1 cellular context compared by ENCODE assay signal in the genomic region with DNA sequence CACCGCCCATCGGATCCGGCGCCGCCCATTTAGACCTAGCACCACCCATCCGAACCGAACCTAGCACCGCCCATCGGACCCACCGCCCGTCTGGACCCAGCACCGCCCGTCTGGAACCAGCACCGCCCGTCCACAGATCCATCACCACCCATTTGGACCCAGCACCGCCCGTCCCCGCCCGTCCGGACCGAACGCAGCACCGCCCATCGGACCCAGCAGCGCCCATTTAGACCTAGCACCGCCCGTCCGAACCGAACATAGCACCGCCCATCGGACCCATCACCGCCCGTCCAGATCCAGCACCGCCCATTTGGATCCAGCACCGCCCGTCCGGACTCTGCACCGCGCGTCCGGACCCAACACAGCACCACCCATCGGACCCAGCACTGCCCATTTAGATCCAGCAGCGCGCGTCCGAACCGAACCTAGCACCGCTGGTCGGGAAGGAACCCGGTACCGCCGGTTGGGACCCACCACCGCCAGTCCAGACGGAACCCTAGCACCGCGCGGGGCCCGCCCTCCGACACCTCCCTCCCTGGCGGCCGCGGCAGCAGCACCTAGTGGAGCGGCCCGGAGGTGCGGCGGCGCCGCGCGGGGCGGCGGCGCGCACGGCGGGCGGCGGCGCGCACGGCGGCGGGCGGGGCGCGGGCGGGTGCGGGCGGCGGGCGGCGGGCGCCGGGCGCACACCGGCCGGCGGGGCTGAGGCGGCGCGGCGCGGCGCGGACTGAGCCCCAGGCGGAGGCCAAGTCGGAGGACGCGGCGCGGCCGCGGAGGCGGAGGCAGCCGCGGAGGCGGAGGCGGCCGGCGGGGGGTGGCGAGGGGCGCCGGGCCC.
TF ChIP-seq lines count a peak whose summit lies in the region.

A gene with protein sequence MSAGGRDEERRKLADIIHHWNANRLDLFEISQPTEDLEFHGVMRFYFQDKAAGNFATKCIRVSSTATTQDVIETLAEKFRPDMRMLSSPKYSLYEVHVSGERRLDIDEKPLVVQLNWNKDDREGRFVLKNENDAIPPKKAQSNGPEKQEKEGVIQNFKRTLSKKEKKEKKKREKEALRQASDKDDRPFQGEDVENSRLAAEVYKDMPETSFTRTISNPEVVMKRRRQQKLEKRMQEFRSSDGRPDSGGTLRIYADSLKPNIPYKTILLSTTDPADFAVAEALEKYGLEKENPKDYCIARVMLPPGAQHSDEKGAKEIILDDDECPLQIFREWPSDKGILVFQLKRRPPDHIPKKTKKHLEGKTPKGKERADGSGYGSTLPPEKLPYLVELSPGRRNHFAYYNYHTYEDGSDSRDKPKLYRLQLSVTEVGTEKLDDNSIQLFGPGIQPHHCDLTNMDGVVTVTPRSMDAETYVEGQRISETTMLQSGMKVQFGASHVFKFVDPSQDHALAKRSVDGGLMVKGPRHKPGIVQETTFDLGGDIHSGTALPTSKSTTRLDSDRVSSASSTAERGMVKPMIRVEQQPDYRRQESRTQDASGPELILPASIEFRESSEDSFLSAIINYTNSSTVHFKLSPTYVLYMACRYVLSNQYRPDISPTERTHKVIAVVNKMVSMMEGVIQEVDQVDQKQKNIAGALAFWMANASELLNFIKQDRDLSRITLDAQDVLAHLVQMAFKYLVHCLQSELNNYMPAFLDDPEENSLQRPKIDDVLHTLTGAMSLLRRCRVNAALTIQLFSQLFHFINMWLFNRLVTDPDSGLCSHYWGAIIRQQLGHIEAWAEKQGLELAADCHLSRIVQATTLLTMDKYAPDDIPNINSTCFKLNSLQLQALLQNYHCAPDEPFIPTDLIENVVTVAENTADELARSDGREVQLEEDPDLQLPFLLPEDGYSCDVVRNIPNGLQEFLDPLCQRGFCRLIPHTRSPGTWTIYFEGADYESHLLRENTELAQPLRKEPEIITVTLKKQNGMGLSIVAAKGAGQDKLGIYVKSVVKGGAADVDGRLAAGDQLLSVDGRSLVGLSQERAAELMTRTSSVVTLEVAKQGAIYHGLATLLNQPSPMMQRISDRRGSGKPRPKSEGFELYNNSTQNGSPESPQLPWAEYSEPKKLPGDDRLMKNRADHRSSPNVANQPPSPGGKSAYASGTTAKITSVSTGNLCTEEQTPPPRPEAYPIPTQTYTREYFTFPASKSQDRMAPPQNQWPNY (N-terminal part only) (plus strand): TSS at position 682 of the 832 bp plus-strand sequence. CDS start 222 bp downstream, outside the sequence.

TF ChIP-seq in HepG2, 621 proteins besides CTCF, POLR2A, EP300 and RAD21 (continued from another document and continues in another):
- TF ChIP-seq, protein P1, sequence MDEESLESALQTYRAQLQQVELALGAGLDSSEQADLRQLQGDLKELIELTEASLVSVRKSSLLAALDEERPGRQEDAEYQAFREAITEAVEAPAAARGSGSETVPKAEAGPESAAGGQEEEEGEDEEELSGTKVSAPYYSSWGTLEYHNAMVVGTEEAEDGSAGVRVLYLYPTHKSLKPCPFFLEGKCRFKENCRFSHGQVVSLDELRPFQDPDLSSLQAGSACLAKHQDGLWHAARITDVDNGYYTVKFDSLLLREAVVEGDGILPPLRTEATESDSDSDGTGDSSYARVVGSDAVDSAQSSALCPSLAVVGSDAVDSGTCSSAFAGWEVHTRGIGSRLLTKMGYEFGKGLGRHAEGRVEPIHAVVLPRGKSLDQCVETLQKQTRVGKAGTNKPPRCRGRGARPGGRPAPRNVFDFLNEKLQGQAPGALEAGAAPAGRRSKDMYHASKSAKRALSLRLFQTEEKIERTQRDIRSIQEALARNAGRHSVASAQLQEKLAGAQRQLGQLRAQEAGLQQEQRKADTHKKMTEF (CRISPR knock-in tag; IDR thresholded peaks at IDR 0.05) = peak; percentile 50; the same call in 1 of the 2 replicates
- TF ChIP-seq HNRNPH1 (optimal IDR thresholded peaks at IDR 0.05; ENCODE audit: low read depth, low read length) (peak; percentile 37), ZNF3 (CRISPR knock-in tag; IDR thresholded peaks at IDR 0.05) (no peak), AGO2 (optimal IDR thresholded peaks at IDR 0.05; ENCODE audit: low read depth, low read length) (peak; percentile 96), MTA1 (CRISPR knock-in tag; IDR thresholded peaks at IDR 0.05; ENCODE audit: borderline replicate concordance) (no peak), ZNF441 (CRISPR knock-in tag; IDR thresholded peaks at IDR 0.05; ENCODE audit: borderline replicate concordance) (peak; percentile 42; the same call in 1 of the 2 replicates), ZNF44 (CRISPR knock-in tag; IDR thresholded peaks at IDR 0.05) (peak; percentile 96; the same call in 1 of the 2 replicates), HOXA7 (CRISPR knock-in tag; IDR thresholded peaks at IDR 0.05) (no peak), HMG20B (CRISPR knock-in tag; conservative IDR thresholded peaks at IDR 0.05) (no peak), REPIN1 (CRISPR knock-in tag; IDR thresholded peaks at IDR 0.05; ENCODE audit: borderline replicate concordance, low read depth) (peak; percentile 61; the same call in 1 of the 2 replicates), HDAC1 (CRISPR knock-in tag; IDR thresholded peaks at IDR 0.05) (peak; percentile 82), MXI1 (IDR thresholded peaks at IDR 0.05; ENCODE audit: borderline replicate concordance, low read depth, low read length) (0 out of 3 replicates have a peak, but pooled peaks have one; percentile 42), BCL6 (CRISPR knock-in tag; IDR thresholded peaks at IDR 0.05) (peak; percentile 45), ZFAT (CRISPR knock-in tag; conservative IDR thresholded peaks at IDR 0.05) (no peak), KAT7 (CRISPR knock-in tag; IDR thresholded peaks at IDR 0.05; ENCODE audit: borderline replicate concordance) (peak; percentile 76), KDM3A (CRISPR knock-in tag; IDR thresholded peaks at IDR 0.05; ENCODE audit: low read depth) (no peak), CHD2 (IDR thresholded peaks at IDR 0.05; ENCODE audit: low read depth, low read length) (0 out of 2 replicates have a peak, but pooled peaks have one; percentile 32), KDM4B (CRISPR knock-in tag; IDR thresholded peaks at IDR 0.05) (peak; percentile 41; the same call in 1 of the 2 replicates), ETV6 (CRISPR knock-in tag; conservative IDR thresholded peaks at IDR 0.05) (0 out of 2 replicates have a peak, but pooled peaks have one; percentile 30), BORCS8-MEF2B (CRISPR knock-in tag; IDR thresholded peaks at IDR 0.05) (0 out of 2 replicates have a peak, but pooled peaks have one; percentile 41), SMAD1 (CRISPR knock-in tag; IDR thresholded peaks at IDR 0.05; ENCODE audit: borderline replicate concordance, low read depth) (no peak), ZNF775 (CRISPR knock-in tag; IDR thresholded peaks at IDR 0.05; ENCODE audit: borderline replicate concordance) (peak; percentile 37; the same call in 1 of the 2 replicates), ZBTB7B (CRISPR knock-in tag; IDR thresholded peaks at IDR 0.05) (peak; percentile 24; the same call in 1 of the 2 replicates), ZNF670 (CRISPR knock-in tag; IDR thresholded peaks at IDR 0.05; ENCODE audit: borderline replicate concordance) (peak; percentile 86), CEBPG (CRISPR knock-in tag; IDR thresholded peaks at IDR 0.05) (0 out of 2 replicates have a peak, but pooled peaks have one; percentile 31), ZNF776 (CRISPR knock-in tag; IDR thresholded peaks at IDR 0.05) (peak; percentile 88; the same call in 1 of the 2 replicates), MAZ (IDR thresholded peaks at IDR 0.05; ENCODE audit: borderline replicate concordance, low read depth, low read length) (no peak; the same call in 1 of the 2 replicates), MAZ (CRISPR knock-in tag; IDR thresholded peaks at IDR 0.05; ENCODE audit: low read depth) (peak; percentile 20; the same call in 1 of the 2 replicates), FOXK1 (CRISPR knock-in tag; IDR thresholded peaks at IDR 0.05; ENCODE audit: borderline replicate concordance, low read depth) (peak; percentile 50; the same call in 1 of the 2 replicates), ZBTB3 (CRISPR knock-in tag; IDR thresholded peaks at IDR 0.05; ENCODE audit: borderline replicate concordance, low read depth) (0 out of 2 replicates have a peak, but pooled peaks have one; percentile 28), ZNF235 (CRISPR knock-in tag; IDR thresholded peaks at IDR 0.05; ENCODE audit: borderline replicate concordance) (0 out of 2 replicates have a peak, but pooled peaks have one; percentile 77), ZIK1 (CRISPR knock-in tag; IDR thresholded peaks at IDR 0.05; ENCODE audit: borderline replicate concordance, low read depth) (0 out of 2 replicates have a peak, but pooled peaks have one; percentile 50), ZNF749 (CRISPR knock-in tag; IDR thresholded peaks at IDR 0.05; ENCODE audit: borderline replicate concordance) (no peak), ZSCAN29 (CRISPR knock-in tag; conservative IDR thresholded peaks at IDR 0.05) (peak; percentile 38; the same call in 1 of the 2 replicates), ZNF615 (CRISPR knock-in tag; IDR thresholded peaks at IDR 0.05; ENCODE audit: borderline replicate concordance) (no peak), GATA4 (IDR thresholded peaks at IDR 0.05; ENCODE audit: borderline replicate concordance, low read depth) (no peak), RBFOX2 (IDR thresholded peaks at IDR 0.05; ENCODE audit: low read depth, low read length) (peak; percentile 91)
- TF ChIP-seq, protein P2, sequence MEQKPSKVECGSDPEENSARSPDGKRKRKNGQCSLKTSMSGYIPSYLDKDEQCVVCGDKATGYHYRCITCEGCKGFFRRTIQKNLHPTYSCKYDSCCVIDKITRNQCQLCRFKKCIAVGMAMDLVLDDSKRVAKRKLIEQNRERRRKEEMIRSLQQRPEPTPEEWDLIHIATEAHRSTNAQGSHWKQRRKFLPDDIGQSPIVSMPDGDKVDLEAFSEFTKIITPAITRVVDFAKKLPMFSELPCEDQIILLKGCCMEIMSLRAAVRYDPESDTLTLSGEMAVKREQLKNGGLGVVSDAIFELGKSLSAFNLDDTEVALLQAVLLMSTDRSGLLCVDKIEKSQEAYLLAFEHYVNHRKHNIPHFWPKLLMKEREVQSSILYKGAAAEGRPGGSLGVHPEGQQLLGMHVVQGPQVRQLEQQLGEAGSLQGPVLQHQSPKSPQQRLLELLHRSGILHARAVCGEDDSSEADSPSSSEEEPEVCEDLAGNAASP (CRISPR knock-in tag; IDR thresholded peaks at IDR 0.05; ENCODE audit: borderline replicate concordance) = peak; percentile 42; the same call in 1 of the 2 replicates
- TF ChIP-seq, protein P3, sequence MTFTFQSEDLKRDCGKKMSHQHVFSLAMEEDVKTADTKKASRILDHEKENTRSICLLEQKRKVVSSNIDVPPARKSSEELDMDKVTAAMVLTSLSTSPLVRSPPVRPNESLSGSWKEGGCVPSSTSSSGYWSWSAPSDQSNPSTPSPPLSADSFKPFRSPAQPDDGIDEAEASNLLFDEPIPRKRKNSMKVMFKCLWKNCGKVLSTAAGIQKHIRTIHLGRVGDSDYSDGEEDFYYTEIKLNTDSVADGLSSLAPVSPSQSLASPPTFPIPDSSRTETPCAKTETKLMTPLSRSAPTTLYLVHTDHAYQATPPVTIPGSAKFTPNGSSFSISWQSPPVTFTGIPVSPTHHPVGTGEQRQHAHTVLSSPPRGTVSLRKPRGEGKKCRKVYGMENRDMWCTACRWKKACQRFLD (CRISPR knock-in tag; IDR thresholded peaks at IDR 0.05; ENCODE audit: borderline replicate concordance) = peak; percentile 31; the same call in 1 of the 2 replicates
- TF ChIP-seq, protein P4, sequence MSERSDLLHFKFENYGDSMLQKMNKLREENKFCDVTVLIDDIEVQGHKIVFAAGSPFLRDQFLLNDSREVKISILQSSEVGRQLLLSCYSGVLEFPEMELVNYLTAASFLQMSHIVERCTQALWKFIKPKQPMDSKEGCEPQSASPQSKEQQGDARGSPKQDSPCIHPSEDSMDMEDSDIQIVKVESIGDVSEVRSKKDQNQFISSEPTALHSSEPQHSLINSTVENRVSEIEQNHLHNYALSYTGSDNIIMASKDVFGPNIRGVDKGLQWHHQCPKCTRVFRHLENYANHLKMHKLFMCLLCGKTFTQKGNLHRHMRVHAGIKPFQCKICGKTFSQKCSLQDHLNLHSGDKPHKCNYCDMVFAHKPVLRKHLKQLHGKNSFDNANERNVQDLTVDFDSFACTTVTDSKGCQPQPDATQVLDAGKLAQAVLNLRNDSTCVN (CRISPR knock-in tag; IDR thresholded peaks at IDR 0.05; ENCODE audit: borderline replicate concordance) = peak; percentile 62; the same call in 1 of the 2 replicates
- TF ChIP-seq, protein P5, sequence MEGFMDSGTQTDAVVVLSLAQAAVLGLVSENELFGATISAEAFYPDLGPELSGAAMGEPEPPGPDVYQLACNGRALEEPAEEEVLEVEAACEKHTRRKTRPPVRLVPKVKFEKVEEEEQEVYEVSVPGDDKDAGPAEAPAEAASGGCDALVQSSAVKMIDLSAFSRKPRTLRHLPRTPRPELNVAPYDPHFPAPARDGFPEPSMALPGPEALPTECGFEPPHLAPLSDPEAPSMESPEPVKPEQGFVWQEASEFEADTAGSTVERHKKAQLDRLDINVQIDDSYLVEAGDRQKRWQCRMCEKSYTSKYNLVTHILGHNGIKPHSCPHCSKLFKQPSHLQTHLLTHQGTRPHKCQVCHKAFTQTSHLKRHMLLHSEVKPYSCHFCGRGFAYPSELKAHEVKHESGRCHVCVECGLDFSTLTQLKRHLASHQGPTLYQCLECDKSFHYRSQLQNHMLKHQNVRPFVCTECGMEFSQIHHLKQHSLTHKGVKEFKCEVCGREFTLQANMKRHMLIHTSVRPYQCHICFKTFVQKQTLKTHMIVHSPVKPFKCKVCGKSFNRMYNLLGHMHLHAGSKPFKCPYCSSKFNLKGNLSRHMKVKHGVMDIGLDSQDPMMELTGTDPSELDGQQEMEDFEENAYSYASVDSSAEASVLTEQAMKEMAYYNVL (CRISPR knock-in tag; IDR thresholded peaks at IDR 0.05; ENCODE audit: borderline replicate concordance) = 0 out of 2 replicates have a peak, but pooled peaks have one; percentile 52
- TF ChIP-seq, protein P6, sequence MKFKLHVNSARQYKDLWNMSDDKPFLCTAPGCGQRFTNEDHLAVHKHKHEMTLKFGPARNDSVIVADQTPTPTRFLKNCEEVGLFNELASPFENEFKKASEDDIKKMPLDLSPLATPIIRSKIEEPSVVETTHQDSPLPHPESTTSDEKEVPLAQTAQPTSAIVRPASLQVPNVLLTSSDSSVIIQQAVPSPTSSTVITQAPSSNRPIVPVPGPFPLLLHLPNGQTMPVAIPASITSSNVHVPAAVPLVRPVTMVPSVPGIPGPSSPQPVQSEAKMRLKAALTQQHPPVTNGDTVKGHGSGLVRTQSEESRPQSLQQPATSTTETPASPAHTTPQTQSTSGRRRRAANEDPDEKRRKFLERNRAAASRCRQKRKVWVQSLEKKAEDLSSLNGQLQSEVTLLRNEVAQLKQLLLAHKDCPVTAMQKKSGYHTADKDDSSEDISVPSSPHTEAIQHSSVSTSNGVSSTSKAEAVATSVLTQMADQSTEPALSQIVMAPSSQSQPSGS (CRISPR knock-in tag; IDR thresholded peaks at IDR 0.05) = 0 out of 2 replicates have a peak, but pooled peaks have one; percentile 23
- TF ChIP-seq, protein P7, sequence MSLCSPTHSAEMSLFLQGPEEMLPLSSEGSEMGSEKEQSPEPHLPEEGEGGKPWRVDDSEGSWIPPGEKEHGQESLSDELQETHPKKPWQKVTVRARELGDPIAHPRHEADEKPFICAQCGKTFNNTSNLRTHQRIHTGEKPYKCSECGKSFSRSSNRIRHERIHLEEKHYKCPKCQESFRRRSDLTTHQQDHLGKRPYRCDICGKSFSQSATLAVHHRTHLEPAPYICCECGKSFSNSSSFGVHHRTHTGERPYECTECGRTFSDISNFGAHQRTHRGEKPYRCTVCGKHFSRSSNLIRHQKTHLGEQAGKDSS (CRISPR knock-in tag; IDR thresholded peaks at IDR 0.05; ENCODE audit: borderline replicate concordance, low read depth) = no peak
- TF ChIP-seq, protein P8, sequence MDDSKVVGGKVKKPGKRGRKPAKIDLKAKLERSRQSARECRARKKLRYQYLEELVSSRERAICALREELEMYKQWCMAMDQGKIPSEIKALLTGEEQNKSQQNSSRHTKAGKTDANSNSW (CRISPR knock-in tag; IDR thresholded peaks at IDR 0.05; ENCODE audit: borderline replicate concordance) = peak; percentile 80; the same call in 1 of the 2 replicates
